Comparison of ENCODE assay signal across 1 cellular context in genomic region chr11:73346186-73346935, GRCh38.
TF ChIP-seq lines count a peak whose summit lies in the region.

No MANE protein-coding gene starts in this region.

TF ChIP-seq in HepG2, 621 proteins besides CTCF, POLR2A, EP300 and RAD21 (continued from another document):
- no peak for TF ChIP-seq CEBPZ (IDR thresholded peaks at IDR 0.05; ENCODE audit: low read length)
